Comparison of ENCODE assay signal across 1 cellular context in the genomic region with DNA sequence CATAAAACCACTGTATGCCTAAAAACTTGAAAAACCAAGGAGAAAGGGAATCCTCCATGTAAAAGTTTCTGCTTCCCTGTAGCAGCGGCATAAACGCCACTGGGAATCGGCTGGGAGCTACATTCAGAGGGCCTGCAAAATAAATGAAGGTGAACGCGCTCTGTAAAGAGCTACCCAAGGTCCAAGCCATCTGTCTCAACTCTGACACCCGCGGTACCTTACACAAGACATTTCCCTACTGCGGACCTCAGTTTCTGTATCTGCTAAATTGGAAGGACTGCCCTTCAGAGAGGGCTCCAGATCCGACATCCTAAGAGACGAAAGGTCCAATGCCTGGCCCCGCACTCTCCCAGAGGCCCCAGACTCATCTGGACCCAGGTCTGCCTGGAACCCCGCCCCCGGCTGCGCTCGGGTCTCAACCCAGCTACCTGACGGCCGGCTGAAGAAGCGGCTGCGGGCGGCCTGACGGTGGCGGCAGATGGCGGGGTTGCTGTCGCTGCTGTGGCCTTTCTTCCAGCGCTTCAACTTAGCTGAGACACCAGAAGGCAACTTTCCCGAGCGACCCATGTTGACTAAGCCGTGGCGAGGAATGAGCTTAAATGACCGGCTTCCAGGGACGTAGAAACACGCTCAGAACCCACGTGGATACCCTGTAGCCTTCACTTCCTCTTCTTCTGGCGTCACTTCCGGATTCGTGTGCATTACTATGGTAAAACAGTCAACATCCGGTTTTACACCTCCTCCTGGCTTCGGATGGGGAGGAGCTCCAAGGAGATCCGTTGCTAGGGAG.
TF ChIP-seq lines count a peak whose summit lies in the region.

A gene with protein sequence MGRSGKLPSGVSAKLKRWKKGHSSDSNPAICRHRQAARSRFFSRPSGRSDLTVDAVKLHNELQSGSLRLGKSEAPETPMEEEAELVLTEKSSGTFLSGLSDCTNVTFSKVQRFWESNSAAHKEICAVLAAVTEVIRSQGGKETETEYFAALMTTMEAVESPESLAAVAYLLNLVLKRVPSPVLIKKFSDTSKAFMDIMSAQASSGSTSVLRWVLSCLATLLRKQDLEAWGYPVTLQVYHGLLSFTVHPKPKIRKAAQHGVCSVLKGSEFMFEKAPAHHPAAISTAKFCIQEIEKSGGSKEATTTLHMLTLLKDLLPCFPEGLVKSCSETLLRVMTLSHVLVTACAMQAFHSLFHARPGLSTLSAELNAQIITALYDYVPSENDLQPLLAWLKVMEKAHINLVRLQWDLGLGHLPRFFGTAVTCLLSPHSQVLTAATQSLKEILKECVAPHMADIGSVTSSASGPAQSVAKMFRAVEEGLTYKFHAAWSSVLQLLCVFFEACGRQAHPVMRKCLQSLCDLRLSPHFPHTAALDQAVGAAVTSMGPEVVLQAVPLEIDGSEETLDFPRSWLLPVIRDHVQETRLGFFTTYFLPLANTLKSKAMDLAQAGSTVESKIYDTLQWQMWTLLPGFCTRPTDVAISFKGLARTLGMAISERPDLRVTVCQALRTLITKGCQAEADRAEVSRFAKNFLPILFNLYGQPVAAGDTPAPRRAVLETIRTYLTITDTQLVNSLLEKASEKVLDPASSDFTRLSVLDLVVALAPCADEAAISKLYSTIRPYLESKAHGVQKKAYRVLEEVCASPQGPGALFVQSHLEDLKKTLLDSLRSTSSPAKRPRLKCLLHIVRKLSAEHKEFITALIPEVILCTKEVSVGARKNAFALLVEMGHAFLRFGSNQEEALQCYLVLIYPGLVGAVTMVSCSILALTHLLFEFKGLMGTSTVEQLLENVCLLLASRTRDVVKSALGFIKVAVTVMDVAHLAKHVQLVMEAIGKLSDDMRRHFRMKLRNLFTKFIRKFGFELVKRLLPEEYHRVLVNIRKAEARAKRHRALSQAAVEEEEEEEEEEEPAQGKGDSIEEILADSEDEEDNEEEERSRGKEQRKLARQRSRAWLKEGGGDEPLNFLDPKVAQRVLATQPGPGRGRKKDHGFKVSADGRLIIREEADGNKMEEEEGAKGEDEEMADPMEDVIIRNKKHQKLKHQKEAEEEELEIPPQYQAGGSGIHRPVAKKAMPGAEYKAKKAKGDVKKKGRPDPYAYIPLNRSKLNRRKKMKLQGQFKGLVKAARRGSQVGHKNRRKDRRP (N-terminal part only) (minus strand): TSS at position 676 of the 790 bp plus-strand sequence. CDS start 109 bp downstream, at position 567.

TF ChIP-seq in HepG2, 621 proteins besides CTCF, POLR2A, EP300 and RAD21 (continued from another document and continues in another):
- TF ChIP-seq, protein P1, sequence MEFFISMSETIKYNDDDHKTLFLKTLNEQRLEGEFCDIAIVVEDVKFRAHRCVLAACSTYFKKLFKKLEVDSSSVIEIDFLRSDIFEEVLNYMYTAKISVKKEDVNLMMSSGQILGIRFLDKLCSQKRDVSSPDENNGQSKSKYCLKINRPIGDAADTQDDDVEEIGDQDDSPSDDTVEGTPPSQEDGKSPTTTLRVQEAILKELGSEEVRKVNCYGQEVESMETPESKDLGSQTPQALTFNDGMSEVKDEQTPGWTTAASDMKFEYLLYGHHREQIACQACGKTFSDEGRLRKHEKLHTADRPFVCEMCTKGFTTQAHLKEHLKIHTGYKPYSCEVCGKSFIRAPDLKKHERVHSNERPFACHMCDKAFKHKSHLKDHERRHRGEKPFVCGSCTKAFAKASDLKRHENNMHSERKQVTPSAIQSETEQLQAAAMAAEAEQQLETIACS (CRISPR knock-in tag; IDR thresholded peaks at IDR 0.05): no peak
- TF ChIP-seq STAG1 (CRISPR knock-in tag; IDR thresholded peaks at IDR 0.05) (peak; percentile 8; the same call in 1 of the 2 replicates), ZNF326 (CRISPR knock-in tag; IDR thresholded peaks at IDR 0.05; ENCODE audit: borderline replicate concordance) (no peak), GATA4 (IDR thresholded peaks at IDR 0.05; ENCODE audit: borderline replicate concordance, low read depth) (0 out of 2 replicates have a peak, but pooled peaks have one; percentile 9), SIX1 (CRISPR knock-in tag; IDR thresholded peaks at IDR 0.05; ENCODE audit: borderline replicate concordance) (no peak), ATF1 (CRISPR knock-in tag; IDR thresholded peaks at IDR 0.05) (peak; percentile 84), ZNF709 (CRISPR knock-in tag; IDR thresholded peaks at IDR 0.05) (no peak), RXRA (CRISPR knock-in tag; IDR thresholded peaks at IDR 0.05) (peak; percentile 15; the same call in 1 of the 2 replicates), ZFY (CRISPR knock-in tag; IDR thresholded peaks at IDR 0.05) (peak; percentile 52; the same call in 1 of the 2 replicates), POGZ (CRISPR knock-in tag; IDR thresholded peaks at IDR 0.05) (0 out of 2 replicates have a peak, but pooled peaks have one; percentile 17), DMAP1 (CRISPR knock-in tag; IDR thresholded peaks at IDR 0.05) (peak; percentile 92), ZMAT3 (CRISPR knock-in tag; conservative IDR thresholded peaks at IDR 0.05) (peak; percentile 58; the same call in 1 of the 2 replicates), ZNF17 (CRISPR knock-in tag; IDR thresholded peaks at IDR 0.05) (no peak), TGIF2 (CRISPR knock-in tag; IDR thresholded peaks at IDR 0.05) (peak; percentile 95), FOXC1 (CRISPR knock-in tag; IDR thresholded peaks at IDR 0.05; ENCODE audit: borderline replicate concordance) (no peak), HNRNPLL (IDR thresholded peaks at IDR 0.05; ENCODE audit: low read depth, low read length, poor library complexity, severe bottlenecking) (peak; percentile 33), TCF12 (IDR thresholded peaks at IDR 0.05) (no peak), TCF12 (CRISPR knock-in tag; IDR thresholded peaks at IDR 0.05) (no peak), MAFG (CRISPR knock-in tag; IDR thresholded peaks at IDR 0.05) (no peak), SP5 (CRISPR knock-in tag; IDR thresholded peaks at IDR 0.05; ENCODE audit: borderline replicate concordance, low read depth) (no peak), ELF3 (CRISPR knock-in tag; IDR thresholded peaks at IDR 0.05) (peak; percentile 64)
- TF ChIP-seq, protein P2, sequence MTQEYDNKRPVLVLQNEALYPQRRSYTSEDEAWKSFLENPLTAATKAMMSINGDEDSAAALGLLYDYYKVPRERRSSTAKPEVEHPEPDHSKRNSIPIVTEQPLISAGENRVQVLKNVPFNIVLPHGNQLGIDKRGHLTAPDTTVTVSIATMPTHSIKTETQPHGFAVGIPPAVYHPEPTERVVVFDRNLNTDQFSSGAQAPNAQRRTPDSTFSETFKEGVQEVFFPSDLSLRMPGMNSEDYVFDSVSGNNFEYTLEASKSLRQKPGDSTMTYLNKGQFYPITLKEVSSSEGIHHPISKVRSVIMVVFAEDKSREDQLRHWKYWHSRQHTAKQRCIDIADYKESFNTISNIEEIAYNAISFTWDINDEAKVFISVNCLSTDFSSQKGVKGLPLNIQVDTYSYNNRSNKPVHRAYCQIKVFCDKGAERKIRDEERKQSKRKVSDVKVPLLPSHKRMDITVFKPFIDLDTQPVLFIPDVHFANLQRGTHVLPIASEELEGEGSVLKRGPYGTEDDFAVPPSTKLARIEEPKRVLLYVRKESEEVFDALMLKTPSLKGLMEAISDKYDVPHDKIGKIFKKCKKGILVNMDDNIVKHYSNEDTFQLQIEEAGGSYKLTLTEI (CRISPR knock-in tag; conservative IDR thresholded peaks at IDR 0.05): no peak
- TF ChIP-seq, protein P3, sequence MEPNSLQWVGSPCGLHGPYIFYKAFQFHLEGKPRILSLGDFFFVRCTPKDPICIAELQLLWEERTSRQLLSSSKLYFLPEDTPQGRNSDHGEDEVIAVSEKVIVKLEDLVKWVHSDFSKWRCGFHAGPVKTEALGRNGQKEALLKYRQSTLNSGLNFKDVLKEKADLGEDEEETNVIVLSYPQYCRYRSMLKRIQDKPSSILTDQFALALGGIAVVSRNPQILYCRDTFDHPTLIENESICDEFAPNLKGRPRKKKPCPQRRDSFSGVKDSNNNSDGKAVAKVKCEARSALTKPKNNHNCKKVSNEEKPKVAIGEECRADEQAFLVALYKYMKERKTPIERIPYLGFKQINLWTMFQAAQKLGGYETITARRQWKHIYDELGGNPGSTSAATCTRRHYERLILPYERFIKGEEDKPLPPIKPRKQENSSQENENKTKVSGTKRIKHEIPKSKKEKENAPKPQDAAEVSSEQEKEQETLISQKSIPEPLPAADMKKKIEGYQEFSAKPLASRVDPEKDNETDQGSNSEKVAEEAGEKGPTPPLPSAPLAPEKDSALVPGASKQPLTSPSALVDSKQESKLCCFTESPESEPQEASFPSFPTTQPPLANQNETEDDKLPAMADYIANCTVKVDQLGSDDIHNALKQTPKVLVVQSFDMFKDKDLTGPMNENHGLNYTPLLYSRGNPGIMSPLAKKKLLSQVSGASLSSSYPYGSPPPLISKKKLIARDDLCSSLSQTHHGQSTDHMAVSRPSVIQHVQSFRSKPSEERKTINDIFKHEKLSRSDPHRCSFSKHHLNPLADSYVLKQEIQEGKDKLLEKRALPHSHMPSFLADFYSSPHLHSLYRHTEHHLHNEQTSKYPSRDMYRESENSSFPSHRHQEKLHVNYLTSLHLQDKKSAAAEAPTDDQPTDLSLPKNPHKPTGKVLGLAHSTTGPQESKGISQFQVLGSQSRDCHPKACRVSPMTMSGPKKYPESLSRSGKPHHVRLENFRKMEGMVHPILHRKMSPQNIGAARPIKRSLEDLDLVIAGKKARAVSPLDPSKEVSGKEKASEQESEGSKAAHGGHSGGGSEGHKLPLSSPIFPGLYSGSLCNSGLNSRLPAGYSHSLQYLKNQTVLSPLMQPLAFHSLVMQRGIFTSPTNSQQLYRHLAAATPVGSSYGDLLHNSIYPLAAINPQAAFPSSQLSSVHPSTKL (CRISPR knock-in tag; IDR thresholded peaks at IDR 0.05): peak; percentile 17; the same call in 1 of the 2 replicates
- TF ChIP-seq, protein P4, sequence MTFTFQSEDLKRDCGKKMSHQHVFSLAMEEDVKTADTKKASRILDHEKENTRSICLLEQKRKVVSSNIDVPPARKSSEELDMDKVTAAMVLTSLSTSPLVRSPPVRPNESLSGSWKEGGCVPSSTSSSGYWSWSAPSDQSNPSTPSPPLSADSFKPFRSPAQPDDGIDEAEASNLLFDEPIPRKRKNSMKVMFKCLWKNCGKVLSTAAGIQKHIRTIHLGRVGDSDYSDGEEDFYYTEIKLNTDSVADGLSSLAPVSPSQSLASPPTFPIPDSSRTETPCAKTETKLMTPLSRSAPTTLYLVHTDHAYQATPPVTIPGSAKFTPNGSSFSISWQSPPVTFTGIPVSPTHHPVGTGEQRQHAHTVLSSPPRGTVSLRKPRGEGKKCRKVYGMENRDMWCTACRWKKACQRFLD (CRISPR knock-in tag; IDR thresholded peaks at IDR 0.05; ENCODE audit: borderline replicate concordance): peak; percentile 34; the same call in 1 of the 2 replicates
- TF ChIP-seq, protein P5, sequence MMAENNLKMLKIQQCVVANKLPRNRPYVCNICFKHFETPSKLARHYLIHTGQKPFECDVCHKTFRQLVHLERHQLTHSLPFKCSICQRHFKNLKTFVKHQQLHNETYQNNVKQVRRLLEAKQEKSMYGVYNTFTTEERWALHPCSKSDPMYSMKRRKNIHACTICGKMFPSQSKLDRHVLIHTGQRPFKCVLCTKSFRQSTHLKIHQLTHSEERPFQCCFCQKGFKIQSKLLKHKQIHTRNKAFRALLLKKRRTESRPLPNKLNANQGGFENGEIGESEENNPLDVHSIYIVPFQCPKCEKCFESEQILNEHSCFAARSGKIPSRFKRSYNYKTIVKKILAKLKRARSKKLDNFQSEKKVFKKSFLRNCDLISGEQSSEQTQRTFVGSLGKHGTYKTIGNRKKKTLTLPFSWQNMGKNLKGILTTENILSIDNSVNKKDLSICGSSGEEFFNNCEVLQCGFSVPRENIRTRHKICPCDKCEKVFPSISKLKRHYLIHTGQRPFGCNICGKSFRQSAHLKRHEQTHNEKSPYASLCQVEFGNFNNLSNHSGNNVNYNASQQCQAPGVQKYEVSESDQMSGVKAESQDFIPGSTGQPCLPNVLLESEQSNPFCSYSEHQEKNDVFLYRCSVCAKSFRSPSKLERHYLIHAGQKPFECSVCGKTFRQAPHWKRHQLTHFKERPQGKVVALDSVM (CRISPR knock-in tag; IDR thresholded peaks at IDR 0.05): no peak
- TF ChIP-seq, protein P6, sequence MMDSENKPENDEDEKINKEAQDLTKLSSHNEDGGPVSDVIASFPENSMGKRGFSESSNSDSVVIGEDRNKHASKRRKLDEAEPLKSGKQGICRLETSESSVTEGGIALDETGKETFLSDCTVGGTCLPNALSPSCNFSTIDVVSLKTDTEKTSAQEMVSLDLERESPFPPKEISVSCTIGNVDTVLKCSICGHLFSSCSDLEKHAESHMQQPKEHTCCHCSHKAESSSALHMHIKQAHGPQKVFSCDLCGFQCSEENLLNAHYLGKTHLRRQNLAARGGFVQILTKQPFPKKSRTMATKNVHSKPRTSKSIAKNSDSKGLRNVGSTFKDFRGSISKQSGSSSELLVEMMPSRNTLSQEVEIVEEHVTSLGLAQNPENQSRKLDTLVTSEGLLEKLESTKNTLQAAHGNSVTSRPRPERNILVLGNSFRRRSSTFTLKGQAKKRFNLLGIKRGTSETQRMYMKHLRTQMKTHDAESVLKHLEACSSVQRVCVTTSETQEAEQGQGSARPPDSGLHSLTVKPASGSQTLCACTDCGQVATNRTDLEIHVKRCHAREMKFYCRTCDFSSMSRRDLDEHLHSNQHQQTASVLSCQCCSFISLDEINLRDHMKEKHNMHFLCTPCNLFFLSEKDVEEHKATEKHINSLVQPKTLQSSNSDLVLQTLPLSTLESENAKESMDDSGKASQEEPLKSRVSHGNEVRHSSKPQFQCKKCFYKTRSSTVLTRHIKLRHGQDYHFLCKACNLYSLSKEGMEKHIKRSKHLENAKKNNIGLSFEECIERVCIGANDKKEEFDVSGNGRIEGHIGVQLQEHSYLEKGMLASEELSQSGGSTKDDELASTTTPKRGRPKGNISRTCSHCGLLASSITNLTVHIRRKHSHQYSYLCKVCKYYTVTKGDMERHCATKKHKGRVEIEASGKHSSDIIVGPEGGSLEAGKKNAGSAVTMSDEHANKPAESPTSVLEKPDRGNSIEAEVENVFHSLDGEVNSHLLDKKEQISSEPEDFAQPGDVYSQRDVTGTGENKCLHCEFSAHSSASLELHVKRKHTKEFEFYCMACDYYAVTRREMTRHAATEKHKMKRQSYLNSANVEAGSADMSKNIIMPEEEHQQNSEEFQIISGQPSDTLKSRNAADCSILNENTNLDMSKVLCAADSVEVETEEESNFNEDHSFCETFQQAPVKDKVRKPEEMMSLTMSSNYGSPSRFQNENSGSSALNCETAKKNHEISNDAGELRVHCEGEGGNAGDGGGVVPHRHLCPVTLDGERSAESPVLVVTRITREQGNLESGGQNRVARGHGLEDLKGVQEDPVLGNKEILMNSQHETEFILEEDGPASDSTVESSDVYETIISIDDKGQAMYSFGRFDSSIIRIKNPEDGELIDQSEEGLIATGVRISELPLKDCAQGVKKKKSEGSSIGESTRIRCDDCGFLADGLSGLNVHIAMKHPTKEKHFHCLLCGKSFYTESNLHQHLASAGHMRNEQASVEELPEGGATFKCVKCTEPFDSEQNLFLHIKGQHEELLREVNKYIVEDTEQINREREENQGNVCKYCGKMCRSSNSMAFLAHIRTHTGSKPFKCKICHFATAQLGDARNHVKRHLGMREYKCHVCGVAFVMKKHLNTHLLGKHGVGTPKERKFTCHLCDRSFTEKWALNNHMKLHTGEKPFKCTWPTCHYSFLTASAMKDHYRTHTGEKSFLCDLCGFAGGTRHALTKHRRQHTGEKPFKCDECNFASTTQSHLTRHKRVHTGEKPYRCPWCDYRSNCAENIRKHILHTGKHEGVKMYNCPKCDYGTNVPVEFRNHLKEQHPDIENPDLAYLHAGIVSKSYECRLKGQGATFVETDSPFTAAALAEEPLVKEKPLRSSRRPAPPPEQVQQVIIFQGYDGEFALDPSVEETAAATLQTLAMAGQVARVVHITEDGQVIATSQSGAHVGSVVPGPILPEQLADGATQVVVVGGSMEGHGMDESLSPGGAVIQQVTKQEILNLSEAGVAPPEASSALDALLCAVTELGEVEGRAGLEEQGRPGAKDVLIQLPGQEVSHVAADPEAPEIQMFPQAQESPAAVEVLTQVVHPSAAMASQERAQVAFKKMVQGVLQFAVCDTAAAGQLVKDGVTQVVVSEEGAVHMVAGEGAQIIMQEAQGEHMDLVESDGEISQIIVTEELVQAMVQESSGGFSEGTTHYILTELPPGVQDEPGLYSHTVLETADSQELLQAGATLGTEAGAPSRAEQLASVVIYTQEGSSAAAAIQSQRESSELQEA (CRISPR knock-in tag; IDR thresholded peaks at IDR 0.05; ENCODE audit: not compliant biosample characterization): peak; percentile 77
